ENCODE assay signal across 20 cellular contexts in the genomic region with DNA sequence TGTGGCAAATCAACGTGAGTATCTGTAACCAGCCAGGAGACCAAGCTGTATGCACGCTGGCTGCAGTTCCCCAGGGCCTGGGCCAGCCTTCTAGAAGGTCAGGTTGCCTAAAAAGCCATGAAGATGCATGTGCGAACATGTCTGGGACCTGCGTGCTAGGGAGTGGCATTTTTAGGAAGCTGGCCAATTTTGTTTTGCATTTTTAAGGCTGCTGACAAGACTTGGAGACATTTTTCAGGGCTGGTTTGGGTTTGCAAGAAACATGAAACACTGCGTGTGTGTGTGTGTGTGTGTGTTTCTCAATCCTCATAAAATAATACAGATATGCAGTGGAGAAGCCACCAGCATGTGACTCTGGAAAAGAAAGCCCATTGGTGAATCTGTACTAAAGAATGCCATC. TPM values are rescaled to one million over a fixed set of nuclear protein-coding genes. Genes with fewer than 3 reads are reported as not detected.
DNase-seq lines count a peak whose midpoint lies in the region; ATAC-seq, FAIRE-seq and TF ChIP-seq lines count a peak whose summit lies in the region.
"Had no signal": no experiment of that assay in that cellular context is flagged by ENCODE, and none has a peak within 500 bp of the region (broad histone marks: within the 10 kb centered on the region; RNA-seq: fewer than 3 reads in every experiment).

No MANE protein-coding gene starts in this region.

- H3K9ac ChIP-seq in mesenchymal stem cell (ENCODE audit: low read length), result no peak overlapping the region

- H2AK5ac ChIP-seq in mesenchymal stem cell (ENCODE audit: low read length, severe bottlenecking), result no peak overlapping the region

- in situ Hi-C loops in KBM-7 (cut with MboI; ENCODE audit: low pct_unique_long_range_greater_than_20kb, low sequenced_read_pairs), result no loop called here

- DNase-seq in KBM-7 (peak; percentile 65), bronchial epithelial cell (ENCODE audit: low read depth) (peak; percentile 94), mesenchymal stem cell (no peak), NCI-H526 (lab: John Stamatoyannopoulos, UW) (no peak), BE2C (no peak), cortex of kidney (lab: John Stamatoyannopoulos, UW) (no peak)
- DNase-seq: activated CD4-positive, alpha-beta T cell treated with anti-CD3 and anti-CD28 coated beads, Interleukin-2, amount 50 U/mL, for 4 hours; dorsolateral prefrontal cortex; left ventricle myocardium superior; NCI-H2107; stimulated activated CD4-positive, alpha-beta T cell treated with anti-CD3 and anti-CD28 coated beads, Interleukin-1b, Interleukin-23, amount 100 ng/mL, for 48 hours had no signal

- H3K79me2 ChIP-seq in ACC112 (ENCODE audit: control insufficient read depth, insufficient read depth, low read length, unreplicated experiment), result peaks cover 84% of the 10 kb centered on the region

- no peak overlapping the region for H2BK15ac ChIP-seq in mesenchymal stem cell (ENCODE audit: low read depth, poor library complexity, severe bottlenecking)

- 98% methylated on average over 4 of the region's 5 CpGs for WGBS in mesenchymal stem cell

- H3K36me3 ChIP-seq in ACC112 (ENCODE audit: insufficient read depth, low read length) (peaks cover 71% of the 10 kb centered on the region), bronchial epithelial cell (ENCODE audit: control insufficient read depth, insufficient read depth, low read length) (peaks cover 11% of the 10 kb centered on the region), mesenchymal stem cell (ENCODE audit: control insufficient read depth in 1 of 2, insufficient read depth in 2 of 2, low read depth in 1 of 2, low read length in 2 of 2) (peaks cover 13 to 54% of the 10 kb centered on the region in 2 experiments), BE2C (no peaks in the 10 kb centered on the region)
- H3K36me3 ChIP-seq: thoracic aorta had no signal

- H2BK5ac ChIP-seq in mesenchymal stem cell (ENCODE audit: low read depth, low read length, poor library complexity, severe bottlenecking), result no peak overlapping the region

- H3K14ac ChIP-seq in mesenchymal stem cell (ENCODE audit: low read length in 2 of 2), result peak overlapping the region in 1 of 2 experiments; percentile 68

- peak overlapping the region; percentile 78 for H3K27ac ChIP-seq in ACC112 (ENCODE audit: low read depth, low read length)
- no peak overlapping the region for H3K27ac ChIP-seq in mesenchymal stem cell (ENCODE audit: low read length, poor library complexity, severe bottlenecking)
- H3K27ac ChIP-seq: dorsolateral prefrontal cortex, SK-N-MC, thoracic aorta had no signal

- TF ChIP-seq CTCF in bronchial epithelial cell (IDR thresholded peaks at IDR 0.05; ENCODE audit: insufficient read depth, low read length, severe bottlenecking), result no peak
- no peak for TF ChIP-seq CTCF in BE2C (IDR thresholded peaks at IDR 0.05; ENCODE audit: low read depth, low read length)

- no peaks in the 10 kb centered on the region for H3K27me3 ChIP-seq in ACC112 (ENCODE audit: insufficient read depth, low read length)
- no peaks in the 10 kb centered on the region for H3K27me3 ChIP-seq in bronchial epithelial cell (ENCODE audit: control insufficient read depth, insufficient read depth, low read length)
- H3K27me3 ChIP-seq in mesenchymal stem cell (ENCODE audit: control insufficient read depth in 1 of 2, insufficient read depth in 1 of 2, low read length in 2 of 2), result no peaks in the 10 kb centered on the region
- H3K27me3 ChIP-seq in BE2C, result no peaks in the 10 kb centered on the region

- H4K8ac ChIP-seq in mesenchymal stem cell (ENCODE audit: low read length), result peak overlapping the region; percentile 79

- peaks cover 35% of the 10 kb centered on the region for H3K79me1 ChIP-seq in mesenchymal stem cell (replicated peaks; ENCODE audit: low read length, poor library complexity, severe bottlenecking)

- H3K4me3 ChIP-seq in ACC112 (ENCODE audit: low read depth, low read length) (peak overlapping the region; percentile 96), bronchial epithelial cell (ENCODE audit: low read depth, low read length) (no peak overlapping the region), mesenchymal stem cell (ENCODE audit: insufficient read depth in 1 of 2, low read depth in 1 of 2, low read length in 2 of 2) (no peak overlapping the region), BE2C (ENCODE audit: low read depth, low read length) (no peak overlapping the region)
- H3K4me3 ChIP-seq: dorsolateral prefrontal cortex, SK-N-MC, thoracic aorta had no signal

- H3K4ac ChIP-seq in mesenchymal stem cell (ENCODE audit: low read depth in 1 of 2, low read length in 2 of 2), result peak overlapping the region; percentile 59 to 71

- H2BK12ac ChIP-seq in mesenchymal stem cell (ENCODE audit: low read length in 2 of 2), result peak overlapping the region; percentile 51 to 81

- peak; percentile 36 for FAIRE-seq in bronchial epithelial cell (lab: Jason Lieb, UNC)
- FAIRE-seq: D721Med, frontal cortex, HTR-8/SVneo had no signal

- H2BK120ac ChIP-seq in mesenchymal stem cell (ENCODE audit: low read depth, low read length), result no peak overlapping the region

- ATAC-seq in GM19397 (IDR thresholded peaks at IDR 0.05; ENCODE audit: unreplicated experiment), result no peak
- ATAC-seq: left ventricle myocardium superior; natural killer cell treated with Interleukin-12 subunit alpha and Interleukin-12 subunit beta and Interleukin-15 and Interleukin-18, amount 100 ng/mL, for 72 hours had no signal

- H2AFZ ChIP-seq in ACC112 (ENCODE audit: low read length, unreplicated experiment) (no peak overlapping the region), mesenchymal stem cell (ENCODE audit: low read depth, low read length) (no peak overlapping the region)

- no peak overlapping the region for H3K4me2 ChIP-seq in mesenchymal stem cell (ENCODE audit: low read length, poor library complexity, severe bottlenecking)

- H3K4me1 ChIP-seq in ACC112 (ENCODE audit: control insufficient read depth, insufficient read depth, low read length, unreplicated experiment) (peaks cover 66% of the 10 kb centered on the region), mesenchymal stem cell (ENCODE audit: control insufficient read depth, insufficient read depth, low read depth, low read length) (peaks cover 40% of the 10 kb centered on the region), BE2C (no peaks in the 10 kb centered on the region)

- no peak overlapping the region for H3K23ac ChIP-seq in mesenchymal stem cell (ENCODE audit: low read length in 2 of 2)

- H4K91ac ChIP-seq in mesenchymal stem cell (ENCODE audit: low read length), result peak overlapping the region; percentile 45

- H3K18ac ChIP-seq in mesenchymal stem cell (ENCODE audit: low read depth in 1 of 2, low read length in 2 of 2), result peak overlapping the region; percentile 37

- H3K9me3 ChIP-seq in mesenchymal stem cell (ENCODE audit: control insufficient read depth, low read length) (peaks cover 4% of the 10 kb centered on the region), BE2C (no peaks in the 10 kb centered on the region)
- H3K9me3 ChIP-seq: thoracic aorta had no signal

RNA-seq across cellular contexts. Expression of a gene that starts 5.1 kb away (rescaled TPM):
- 211 and 218 TPM in 2 replicates for total RNA-seq in bronchial epithelial cell
- 1,930 TPM for polyA plus RNA-seq in mesenchymal stem cell (2013, experiment 1 of 2)
- 1,910 TPM for polyA plus RNA-seq in mesenchymal stem cell (2013, experiment 2 of 2)
- 2.5 TPM for polyA plus RNA-seq in BE2C (2012; ENCODE audit: insufficient read depth, insufficient read length, low read depth)
- total RNA-seq: activated T-helper 1 cell treated with anti-CD3 and anti-CD28 coated beads, Interleukin-12 subunit alpha, Interleukin-12 subunit beta, Interleukin-2, Interleukin-4 antibody, amounts not matched to agents 30 ng/mL and 10 ng/mL and 1 ng/mL, durations not matched to agents 14 hours and 24 hours and 36 hours; natural killer cell treated with Interleukin-12 subunit alpha and Interleukin-12 subunit beta and Interleukin-15 and Interleukin-18, amount 100 ng/mL, for 72 hours had no signal

Comparison
In these comparisons a context has a peak if more than half of its experiments do, and no peak if none do; other contexts are left out.
1. DNase-seq: peak in KBM-7 (single experiment) and bronchial epithelial cell (single experiment); none in mesenchymal stem cell (single experiment), NCI-H526 (0 of 2), BE2C (single experiment) and cortex of kidney (single experiment).